25 cellular contexts compared by ENCODE assay signal in the genomic region with DNA sequence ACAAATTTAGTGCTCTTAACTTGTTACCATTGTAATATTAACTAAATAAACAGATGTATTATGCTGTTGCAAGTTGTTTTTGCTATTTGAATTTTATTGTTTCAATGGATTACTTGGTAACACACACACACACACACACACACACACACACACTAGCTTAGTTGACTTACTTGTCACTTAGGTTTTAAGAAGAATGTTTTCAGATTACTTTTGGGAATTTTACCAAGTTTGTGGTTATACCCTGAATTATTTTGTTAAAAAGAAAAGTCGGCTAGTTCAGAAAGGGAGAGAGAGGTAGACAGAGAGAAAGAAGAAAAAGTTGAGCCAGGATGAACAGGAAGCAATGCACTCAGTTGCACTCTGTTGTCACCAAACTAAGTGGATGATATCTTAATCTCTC. TPM values are rescaled to one million over a fixed set of nuclear protein-coding genes. Genes with fewer than 3 reads are reported as not detected.
DNase-seq lines count a peak whose midpoint lies in the region; ATAC-seq and TF ChIP-seq lines count a peak whose summit lies in the region.
"Had no signal": no experiment of that assay in that cellular context is flagged by ENCODE, and none has a peak within 500 bp of the region (broad histone marks: within the 10 kb centered on the region; RNA-seq: fewer than 3 reads in every experiment).

No MANE protein-coding gene starts in this region.

- H3K27me3 ChIP-seq in suprapubic skin = peaks cover 44% of the 10 kb centered on the region
- H3K27me3 ChIP-seq: SJSA1 had no signal

- POLR2A ChIA-PET in AG04449 (lab: Yijun Ruan, JAX) = no interaction called here

- 47% methylated on average over 1 of the region's 1 CpG for whole genome bisulfite sequencing in suprapubic skin

- ATAC-seq in GM21723 (IDR thresholded peaks at IDR 0.05; ENCODE audit: unreplicated experiment) = no peak
- ATAC-seq: GM12878, Right ventricle myocardium inferior had no signal

- peak overlapping the region; percentile 98 for H3K4me3 Mint-ChIP-seq in HFFc6
- H3K4me3 Mint-ChIP-seq: CD4-positive, alpha-beta T cell; H9 had no signal

- no peaks in the 10 kb centered on the region for H3K9me3 ChIP-seq in suprapubic skin
- H3K9me3 ChIP-seq: SJSA1 had no signal

- CTCF ChIA-PET in AG04449 (lab: Yijun Ruan, JAX) = no interaction called here

- DNase-seq in AG04449 (ENCODE audit: low read depth, low spot score) (no peak), HFFc6 (no peak), astrocyte of the hippocampus (ENCODE audit: low read depth, low spot score) (peak; percentile 40), fibroblast of villous mesenchyme (ENCODE audit: low read depth) (no peak), NCI-H2107 (lab: John Stamatoyannopoulos, UW) (no peak), foreskin melanocyte (no peak), suprapubic skin (ENCODE audit: low spot score in 2 of 2) (no peak)
- DNase-seq: CD4-positive, alpha-beta T cell; COR-L47; DMS79 treated with DMSO at 0.1 percent for 48 hours; H9; Kasumi-1; NCI-H1092 treated with DMSO at 0.1 percent for 48 hours; NCI-H1436 treated with DMSO at 0.1 percent for 48 hours; NCI-H1930; NCI-H345; NCI-H524; NCI-H774; NK-92 treated with Interleukin-12 subunit alpha and Interleukin-12 subunit beta, amount 100 ng/mL, for 24 hours; OCI-M1 had no signal

- H3K27ac Mint-ChIP-seq in HFFc6 = peak overlapping the region; percentile 76
- H3K27ac Mint-ChIP-seq: CD4-positive, alpha-beta T cell; H9 had no signal

- TF ChIP-seq CTCF in AG04449 (IDR thresholded peaks at IDR 0.05; ENCODE audit: insufficient read depth, low read length, missing control alignments) (no peak), HFFc6 (IDR thresholded peaks at IDR 0.05) (no peak), fibroblast of villous mesenchyme (IDR thresholded peaks at IDR 0.05; ENCODE audit: insufficient read depth, low read depth, low read length) (no peak), suprapubic skin (IDR thresholded peaks at IDR 0.05) (no peak)

- H3K27me3 Mint-ChIP-seq in HFFc6 (ENCODE audit: insufficient read depth) = peaks cover 5% of the 10 kb centered on the region

- no peak for TF ChIP-seq POLR2A in suprapubic skin (IDR thresholded peaks at IDR 0.05)

- TF ChIP-seq EP300 in suprapubic skin (IDR thresholded peaks at IDR 0.05) = no peak

- peaks cover 60% of the 10 kb centered on the region for H3K4me1 Mint-ChIP-seq in HFFc6 (ENCODE audit: low read depth)

- peaks cover 36% of the 10 kb centered on the region for H3K4me1 ChIP-seq in suprapubic skin
- H3K4me1 ChIP-seq: BLaER1, SJSA1 had no signal

- H3K27ac ChIP-seq in suprapubic skin = no peak overlapping the region
- H3K27ac ChIP-seq: BLaER1, SJSA1 had no signal

- H3K4me3 ChIP-seq in AG04449 (ENCODE audit: low read depth, low read length) (peak overlapping the region; percentile 0), fibroblast of villous mesenchyme (ENCODE audit: low read depth, low read length) (peak overlapping the region; percentile 72), suprapubic skin (no peak overlapping the region)
- H3K4me3 ChIP-seq: BLaER1, GM12878, SJSA1 had no signal

- peaks cover 51% of the 10 kb centered on the region for H3K36me3 Mint-ChIP-seq in HFFc6 (ENCODE audit: low read depth)

- H3K36me3 ChIP-seq in suprapubic skin = no peaks in the 10 kb centered on the region
- H3K36me3 ChIP-seq: BLaER1, SJSA1 had no signal

- no peaks in the 10 kb centered on the region for H3K9me3 Mint-ChIP-seq in HFFc6
- H3K9me3 Mint-ChIP-seq: CD4-positive, alpha-beta T cell had no signal

RNA-seq across cellular contexts. Expression of gene SSTR1, which starts 5.3 kb away (rescaled TPM):
- total RNA-seq in HFFc6 (2021; fragmentation: NEBNext Ultra II Directional; extraction: Animal tissue kit (Norgen Biotek cat#: 25700)) = 100 to 1,000 TPM; 106 to 209 (median 120) TPM
- total RNA-seq in fibroblast of villous mesenchyme (18.7 and 57.9 TPM in 2 replicates), suprapubic skin (under 1 TPM in 3 of 4 donors, not detected in 1; 0.24 to 0.98 (median 0.44) TPM)
- total RNA-seq: CD4-positive, alpha-beta T cell; GM12878; SJSA1 had no signal

RNA-seq across cellular contexts. Expression of gene CLEC14A, which starts 42.9 kb away (rescaled TPM):
- total RNA-seq in HFFc6 (2021; fragmentation: NEBNext Ultra II Directional; extraction: Animal tissue kit (Norgen Biotek cat#: 25700)) = under 1 TPM in 2 of 6 experiments, not detected in 4; 0.08 to 0.12 TPM
- 2.2 and 2.3 TPM in 2 replicates for total RNA-seq in fibroblast of villous mesenchyme
- total RNA-seq in suprapubic skin = 10 to 100 TPM in 1 of 4 donors, 1 to 10 TPM in 3; 5.9 to 18.9 (median 8.6) TPM
- total RNA-seq: CD4-positive, alpha-beta T cell; GM12878; H9; SJSA1 had no signal
